ENCODE assay signal across 1 cellular context in genomic region chr4:141912831-141913230, GRCh38.
TF ChIP-seq lines count a peak whose summit lies in the region.

No MANE protein-coding gene starts in this region.

TF ChIP-seq in SK-N-SH treated with all-trans-retinoic acid at 6 μM for 48 hours, 23 proteins besides CTCF, POLR2A, EP300 and RAD21 (continued from another document):
- TF ChIP-seq RARB (CRISPR knock-in tag; IDR thresholded peaks at IDR 0.05) = no peak
